Comparison of ENCODE assay signal across 21 cellular contexts in the genomic region with DNA sequence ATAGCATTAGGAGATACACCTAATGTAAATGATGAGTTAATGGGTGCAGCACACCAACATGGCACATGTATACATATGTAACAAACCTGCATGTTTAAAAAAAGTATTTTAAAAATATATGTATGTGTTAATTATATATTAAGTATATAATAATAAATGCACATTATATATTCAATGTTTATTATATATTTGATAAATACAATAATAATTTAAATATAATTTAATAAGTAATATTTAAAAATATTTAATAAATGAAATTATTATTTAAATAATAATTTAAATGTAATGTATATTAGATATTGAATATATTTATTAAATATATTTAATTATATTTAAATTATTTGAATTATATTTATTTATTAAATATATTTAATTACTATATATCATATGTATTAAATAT.
DNase-seq lines count a peak whose midpoint lies in the region; ATAC-seq, FAIRE-seq and TF ChIP-seq lines count a peak whose summit lies in the region.
"Had no signal": no experiment of that assay in that cellular context is flagged by ENCODE, and none has a peak within 500 bp of the region (broad histone marks: within the 10 kb centered on the region; RNA-seq: fewer than 3 reads in every experiment).

No MANE protein-coding gene starts in this region.

- H3K27ac ChIP-seq in kidney (ENCODE audit: low read depth in 2 of 2, low read length in 2 of 2) (no peak overlapping the region), GM23338 (ENCODE audit: low read depth) (no peak overlapping the region)
- H3K27ac ChIP-seq: BLaER1, C4-2B had no signal

- peaks cover 1% of the 10 kb centered on the region for H3K27me3 Mint-ChIP-seq in GM23338 (ENCODE audit: insufficient read depth, low read depth, poor library complexity)
- H3K27me3 Mint-ChIP-seq: B cell; CD4-positive, CD25-positive, alpha-beta regulatory T cell had no signal

- no peaks in the 10 kb centered on the region for H4K20me1 ChIP-seq in GM23338 (replicated peaks; ENCODE audit: insufficient read depth)
- H4K20me1 ChIP-seq: BLaER1 had no signal

- no peaks in the 10 kb centered on the region for H3K9me3 Mint-ChIP-seq in GM23338

- H2AFZ ChIP-seq in GM23338: no peak overlapping the region

- no peak for DNase-seq in RCC 7860 (ENCODE audit: low spot score)
- DNase-seq in kidney: no peak
- no peak for DNase-seq in GM23338 (ENCODE audit: low spot score)
- DNase-seq in activated gamma-delta T cell (lab: John Stamatoyannopoulos, UW): no peak
- no peak for DNase-seq in medulla oblongata (ENCODE audit: extremely low spot score)
- DNase-seq: Caco-2; CD4-positive, CD25-positive, alpha-beta regulatory T cell; CD8-positive, alpha-beta T cell; DMS153; DND-41; GDM1; H7; HCEC 1CT had no signal

- no peak for ATAC-seq in GM23338
- no peak for ATAC-seq in GM21528 (IDR thresholded peaks at IDR 0.05; ENCODE audit: low FRiP score, unreplicated experiment)
- ATAC-seq: CD8-positive, alpha-beta T cell; GM12878 had no signal

- no peaks in the 10 kb centered on the region for H3K9me3 ChIP-seq in kidney (ENCODE audit: control insufficient read depth in 1 of 2, low read length in 2 of 2)
- H3K9me3 ChIP-seq: BLaER1 had no signal

- peaks cover 14% of the 10 kb centered on the region; the same call in 2 of the 3 replicates for H3K4me1 Mint-ChIP-seq in GM23338
- H3K4me1 Mint-ChIP-seq: B cell; CD4-positive, CD25-positive, alpha-beta regulatory T cell had no signal

- no peak overlapping the region for H3K4me3 Mint-ChIP-seq in GM23338
- H3K4me3 Mint-ChIP-seq: B cell; CD4-positive, CD25-positive, alpha-beta regulatory T cell; CD8-positive, alpha-beta T cell had no signal

- H3K27ac Mint-ChIP-seq in GM23338: no peak overlapping the region
- H3K27ac Mint-ChIP-seq: B cell; CD4-positive, CD25-positive, alpha-beta regulatory T cell; CD8-positive, alpha-beta T cell had no signal

- peak; percentile 98 for FAIRE-seq in RCC 7860 (lab: Jason Lieb, UNC)
- peak; percentile 97 for FAIRE-seq in colon (lab: Jason Lieb, UNC)
- FAIRE-seq in kidney (lab: Jason Lieb, UNC): peak; percentile 99
- FAIRE-seq: GM12878, GM18507, H1 had no signal

- no peaks in the 10 kb centered on the region for H3K79me2 ChIP-seq in GM23338 (replicated peaks; ENCODE audit: insufficient read depth)

- no peaks in the 10 kb centered on the region for H3K27me3 ChIP-seq in GM23338 (ENCODE audit: insufficient read depth)
- H3K27me3 ChIP-seq: BLaER1 had no signal

- H3K4me3 ChIP-seq in kidney (ENCODE audit: low read length in 2 of 2) (no peak overlapping the region), GM23338 (no peak overlapping the region)
- H3K4me3 ChIP-seq: BLaER1, GM12878 had no signal

- no peaks in the 10 kb centered on the region for H3K36me3 Mint-ChIP-seq in GM23338 (ENCODE audit: low read depth)
- H3K36me3 Mint-ChIP-seq: CD4-positive, CD25-positive, alpha-beta regulatory T cell; CD8-positive, alpha-beta T cell had no signal

- TF ChIP-seq CTCF in kidney (IDR thresholded peaks at IDR 0.05; ENCODE audit: borderline replicate concordance, extremely low read depth, insufficient read depth) (no peak), GM23338 (conservative IDR thresholded peaks at IDR 0.05; ENCODE audit: low read depth in 2 of 2) (no peak)

- intact Hi-C loops in kidney (cut with DNase I): no loop called here

- no peaks in the 10 kb centered on the region for H3K36me3 ChIP-seq in kidney (ENCODE audit: control insufficient read depth in 1 of 2, insufficient read depth in 2 of 2, low read length in 2 of 2)
- H3K36me3 ChIP-seq in GM23338 (ENCODE audit: insufficient read depth): no peaks in the 10 kb centered on the region
- H3K36me3 ChIP-seq: BLaER1 had no signal

- H3K4me2 ChIP-seq in GM23338: no peak overlapping the region
- H3K4me2 ChIP-seq: BLaER1 had no signal

- no peak overlapping the region for H3K9ac ChIP-seq in kidney (ENCODE audit: low read length in 2 of 2)
- H3K9ac ChIP-seq: BLaER1 had no signal

- H3K4me1 ChIP-seq in kidney (ENCODE audit: control insufficient read depth in 1 of 2, insufficient read depth in 1 of 2, low read depth in 1 of 2, low read length in 2 of 2): no peaks in the 10 kb centered on the region
- H3K4me1 ChIP-seq in GM23338 (ENCODE audit: insufficient read depth): no peaks in the 10 kb centered on the region

- H3F3A ChIP-seq in GM23338 (replicated peaks; ENCODE audit: low read depth): no peaks in the 10 kb centered on the region

- peaks cover 4% of the 10 kb centered on the region; the same call in 1 of the 2 replicates for H3K9me2 ChIP-seq in GM23338 (ENCODE audit: insufficient read depth)

TF ChIP-seq in GM23338, 12 proteins besides CTCF, POLR2A, EP300 and RAD21:
- TF ChIP-seq JUNB (IDR thresholded peaks at IDR 0.05; ENCODE audit: unreplicated experiment): no peak
- no peak for TF ChIP-seq POLR2AphosphoS5 (IDR thresholded peaks at IDR 0.05; ENCODE audit: low read depth)
- TF ChIP-seq, protein P1, sequence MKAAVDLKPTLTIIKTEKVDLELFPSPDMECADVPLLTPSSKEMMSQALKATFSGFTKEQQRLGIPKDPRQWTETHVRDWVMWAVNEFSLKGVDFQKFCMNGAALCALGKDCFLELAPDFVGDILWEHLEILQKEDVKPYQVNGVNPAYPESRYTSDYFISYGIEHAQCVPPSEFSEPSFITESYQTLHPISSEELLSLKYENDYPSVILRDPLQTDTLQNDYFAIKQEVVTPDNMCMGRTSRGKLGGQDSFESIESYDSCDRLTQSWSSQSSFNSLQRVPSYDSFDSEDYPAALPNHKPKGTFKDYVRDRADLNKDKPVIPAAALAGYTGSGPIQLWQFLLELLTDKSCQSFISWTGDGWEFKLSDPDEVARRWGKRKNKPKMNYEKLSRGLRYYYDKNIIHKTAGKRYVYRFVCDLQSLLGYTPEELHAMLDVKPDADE (IDR thresholded peaks at IDR 0.05): no peak
- no peak for TF ChIP-seq ZNF331 (CRISPR knock-in tag; IDR thresholded peaks at IDR 0.05; ENCODE audit: low read depth)
- no peak for TF ChIP-seq ZNF114 (CRISPR knock-in tag; IDR thresholded peaks at IDR 0.05)
- no peak for TF ChIP-seq CREB1 (CRISPR knock-in tag; IDR thresholded peaks at IDR 0.05; ENCODE audit: low read depth)
- no peak for TF ChIP-seq EZH2phosphoT487 (IDR thresholded peaks at IDR 0.05; ENCODE audit: unreplicated experiment)
